Comparison of ENCODE assay signal across 12 cellular contexts in genomic region chr4:38163216-38164006, GRCh38.
DNase-seq lines count a peak whose midpoint lies in the region; ATAC-seq, FAIRE-seq and TF ChIP-seq lines count a peak whose summit lies in the region.
"Had no signal": no experiment of that assay in that cellular context is flagged by ENCODE, and none has a peak within 500 bp of the region (broad histone marks: within the 10 kb centered on the region; RNA-seq: fewer than 3 reads in every experiment).

No MANE protein-coding gene starts in this region.

- H3K27ac ChIP-seq in PC-9 (peak overlapping the region; percentile 96), endothelial cell of umbilical vein (ENCODE audit: insufficient read depth, low read depth, low read length) (no peak overlapping the region), pancreas (peak overlapping the region; percentile 54 to 95 (median 87))

- POLR2A ChIA-PET in PC-9 (lab: Charles Lee; ENCODE audit: unreplicated experiment) (no interaction called here), endothelial cell of umbilical vein (lab: Charles Lee) (no interaction called here)

- 58 to 62% methylated on average over 5 of the region's 5 CpGs for WGBS in pancreas, 2 donors

- H3K9me2 ChIP-seq in PC-9 (ENCODE audit: insufficient read depth): no peaks in the 10 kb centered on the region

- H3K36me3 ChIP-seq in PC-9 (ENCODE audit: low read depth) (no peaks in the 10 kb centered on the region), endothelial cell of umbilical vein (ENCODE audit: control insufficient read depth in 2 of 2, extremely low read depth in 1 of 2, insufficient read depth in 2 of 2, low read length in 2 of 2) (no peaks in the 10 kb centered on the region), pancreas (no peaks in the 10 kb centered on the region)

- peaks cover 50% of the 10 kb centered on the region for H3F3A ChIP-seq in PC-9 (ENCODE audit: insufficient read depth, low read depth)

- dilution Hi-C loops in endothelial cell of umbilical vein (cut with MboI; ENCODE audit: extremely low pct_ligation_motif_present, low sequenced_read_pairs): loop anchor here (25.0 kb wide), 1 partner anchor 499 kb away; the partner anchor contains the start of gene KLF3

- no peak for TF ChIP-seq POLR2A in endothelial cell of umbilical vein (IDR thresholded peaks at IDR 0.05; ENCODE audit: low read depth, low read length)

- H3K4me2 ChIP-seq in PC-9: peak overlapping the region; percentile 36; the same call in 1 of the 2 replicates
- no peak overlapping the region for H3K4me2 ChIP-seq in endothelial cell of umbilical vein (ENCODE audit: insufficient read depth, low read length)

- FAIRE-seq in endothelial cell of umbilical vein (lab: Jason Lieb, UNC) (peak; percentile 46), pancreas (lab: Jason Lieb, UNC) (no peak)

- H3K9me1 ChIP-seq in endothelial cell of umbilical vein (replicated peaks; ENCODE audit: control insufficient read depth, extremely low read depth, insufficient read depth, low read length): no peaks in the 10 kb centered on the region

- BruUV-seq in PC-9 (replicated peaks; lab: Mats Ljungman, UMichigan) (no TSS peak), endothelial cell of umbilical vein (replicated peaks; lab: Mats Ljungman, UMichigan) (no TSS peak)

- H3K79me2 ChIP-seq in PC-9 (ENCODE audit: low read depth) (no peaks in the 10 kb centered on the region), endothelial cell of umbilical vein (ENCODE audit: control insufficient read depth, insufficient read depth, low read length) (no peaks in the 10 kb centered on the region)

- H3K27me3 ChIP-seq in PC-9 (ENCODE audit: insufficient read depth, low read depth) (no peaks in the 10 kb centered on the region), endothelial cell of umbilical vein (ENCODE audit: control insufficient read depth in 2 of 2, insufficient read depth in 2 of 2, low read length in 2 of 2) (no peaks in the 10 kb centered on the region), pancreas (no peaks in the 10 kb centered on the region)

- H2AFZ ChIP-seq in PC-9 (no peak overlapping the region), endothelial cell of umbilical vein (ENCODE audit: low read depth, low read length) (no peak overlapping the region)

- peak; percentile 51 for ATAC-seq in GM18861 (IDR thresholded peaks at IDR 0.05; ENCODE audit: unreplicated experiment)
- ATAC-seq in pancreas: peak in 3 of 4 donors; percentile 5 to 16 (median 7)
- ATAC-seq: natural killer cell had no signal

- intact Hi-C loops in PC-9 (cut with micrococcal nuclease; ENCODE audit: unreplicated experiment): loop anchor here (2.0 to 5.0 kb wide), 5 partner anchors 89 to 879 kb away; partner anchors contain the start of gene TLR6
- intact Hi-C loops in endothelial cell of umbilical vein (cut with micrococcal nuclease): loop anchor here (5.0 kb wide), 2 partner anchors 86 to 704 kb away; partner anchors contain the start of gene FAM114A1
- intact Hi-C loops in pancreas (cut with DNase I): loop anchor here in 1 of 3 donors (10.0 kb wide), 1 partner anchor 99 kb away; no protein-coding TSS in a partner anchor

- H4K20me1 ChIP-seq in PC-9 (ENCODE audit: insufficient read depth) (no peaks in the 10 kb centered on the region), endothelial cell of umbilical vein (replicated peaks; ENCODE audit: control insufficient read depth, extremely low read depth, insufficient read depth, low read length) (no peaks in the 10 kb centered on the region)

- CTCF ChIA-PET in PC-9 (lab: Charles Lee) (interaction anchor here (0.8 to 1.6 kb wide), 2 partner anchors 360 to 565 kb away, joined by 3 to 4 read pairs; no protein-coding TSS in a partner anchor), endothelial cell of umbilical vein (lab: Charles Lee) (interaction anchor here (2.0 to 5.3 kb wide), 3 partner anchors 11 to 85 kb away, joined by 4 to 38 read pairs (median 15); no protein-coding TSS in a partner anchor)

- H3K4me3 ChIP-seq in PC-9 (no peak overlapping the region), endothelial cell of umbilical vein (replicated peaks in 1 of 3; ENCODE audit: insufficient read depth in 1 of 3, low read depth in 1 of 3, low read length in 3 of 3) (no peak overlapping the region), pancreas (no peak overlapping the region)

- no peak overlapping the region for H3K9ac ChIP-seq in endothelial cell of umbilical vein (replicated peaks; ENCODE audit: extremely low read depth, insufficient read depth, low read length)

- H3K9me3 ChIP-seq in PC-9 (ENCODE audit: insufficient read depth, low read depth) (peaks cover 11% of the 10 kb centered on the region), endothelial cell of umbilical vein (replicated peaks; ENCODE audit: control insufficient read depth, insufficient read depth, low read length) (no peaks in the 10 kb centered on the region), pancreas (no peaks in the 10 kb centered on the region)

- DNase-seq in PC-9 (peak in 1 of 2 experiments; percentile 71), endothelial cell of umbilical vein (ENCODE audit: low read depth, low spot score) (peak; percentile 21), pancreas (peak in 3 of 6 donors; percentile 26 to 46 (median 37)), MV-4-11 (lab: John Stamatoyannopoulos, UW) (no peak), NOMO-1 treated with DMSO at 0.1 percent for 48 hours (lab: John Stamatoyannopoulos, UW; ENCODE audit: unreplicated experiment) (no peak), UCSD-AML1 (lab: John Stamatoyannopoulos, UW; ENCODE audit: unreplicated experiment) (no peak)
- DNase-seq: activated CD4-positive, alpha-beta T cell treated with anti-CD3 and anti-CD28 coated beads, Interleukin-2, amount 10 ng/mL, durations not matched to agents 7 days and 5 days; DND-41; H9; natural killer cell; NCI-H1417 treated with DMSO at 0.1 percent for 48 hours had no signal

- H3K4me1 ChIP-seq in PC-9 (replicated peaks; ENCODE audit: insufficient read depth) (peaks cover 52% of the 10 kb centered on the region), endothelial cell of umbilical vein (ENCODE audit: control insufficient read depth, extremely low read depth, insufficient read depth, low read length) (peaks cover 33% of the 10 kb centered on the region), pancreas (peaks cover 33 to 42% (median 39%) of the 10 kb centered on the region in 3 donors)

- TF ChIP-seq CTCF in PC-9 (conservative IDR thresholded peaks at IDR 0.05) (no peak), endothelial cell of umbilical vein (IDR thresholded peaks at IDR 0.05; ENCODE audit: extremely low read depth in 1 of 2, insufficient read depth in 1 of 2, low read depth in 1 of 2, low read length in 2 of 2) (no peak), pancreas (IDR thresholded peaks at IDR 0.05) (no peak)

TF ChIP-seq in endothelial cell of umbilical vein, 7 proteins besides CTCF, POLR2A, EP300 and RAD21:
- TF ChIP-seq GATA2 (IDR thresholded peaks at IDR 0.05; ENCODE audit: insufficient read depth, insufficient read length, low read depth, low read length) (no peak), FOS (IDR thresholded peaks at IDR 0.05; ENCODE audit: borderline replicate concordance, insufficient read depth, low read length) (peak; percentile 24)
